In genomic region chr15:89912674-89913396, GRCh38 we compare ENCODE assay signal across 8 cellular contexts. TPM values are rescaled to one million over a fixed set of nuclear protein-coding genes. Genes with fewer than 3 reads are reported as not detected.
DNase-seq lines count a peak whose midpoint lies in the region; ATAC-seq and TF ChIP-seq lines count a peak whose summit lies in the region.

Gene ARPIN (minus strand): TSS chr15:89912952. CDS start chr15:89912835, 117 bp downstream.

- H3K9ac ChIP-seq in muscle layer of colon (ENCODE audit: low read length) = peak within 1 kb of the TSS; percentile 50

- ATAC-seq in HG03139 (IDR thresholded peaks at IDR 0.05; ENCODE audit: unreplicated experiment) = no peak

- no peaks in the 10 kb centered on the region for H3K9me3 ChIP-seq in muscle layer of colon (ENCODE audit: low read length)

- H3K27ac ChIP-seq in VCaP (peak within 1 kb of the TSS; percentile 98), muscle layer of colon (ENCODE audit: low read depth, low read length) (peak within 1 kb of the TSS; percentile 50), urinary bladder (ENCODE audit: low read depth) (peak within 1 kb of the TSS; percentile 48)

- no peaks in the 10 kb centered on the region for H3K27me3 ChIP-seq in muscle layer of colon (ENCODE audit: control insufficient read depth in 1 of 2, insufficient read depth in 2 of 2, low read length in 2 of 2)

- peak; percentile 24 for DNase-seq in stimulated activated CD4-positive, alpha-beta T cell treated with anti-CD3 and anti-CD28 coated beads, Interleukin-15, amount 100 ng/mL, for 24 hours
- DNase-seq in stimulated activated CD4-positive, alpha-beta T cell treated with anti-CD3 and anti-CD28 coated beads, Interleukin-4, amount 100 ng/mL, for 1 hour = no peak
- DNase-seq in fibroblast of mammary gland (ENCODE audit: low read depth) = peak; percentile 31
- no peak for DNase-seq in activated effector memory CD4-positive, alpha-beta T cell treated with anti-CD3 and anti-CD28 coated beads, Interleukin-2, amount 50 U/mL, for 16 hours

- TF ChIP-seq CTCF in VCaP (conservative IDR thresholded peaks at IDR 0.05) = no peak
- TF ChIP-seq CTCF in fibroblast of mammary gland (conservative IDR thresholded peaks at IDR 0.05; ENCODE audit: control insufficient read depth, insufficient read depth, low read depth, low read length) = no peak

- peaks cover 21% of the 10 kb centered on the region for H3K36me3 ChIP-seq in muscle layer of colon (ENCODE audit: insufficient read depth, low read length)
- no peaks in the 10 kb centered on the region for H3K36me3 ChIP-seq in urinary bladder (ENCODE audit: insufficient read depth)

- H3K4me1 ChIP-seq in muscle layer of colon (ENCODE audit: insufficient read depth, low read length) = peaks cover 16% of the 10 kb centered on the region
- no peaks in the 10 kb centered on the region for H3K4me1 ChIP-seq in urinary bladder (ENCODE audit: insufficient read depth)

- 6% methylated on average over 57 of the region's 57 CpGs for WGBS in urinary bladder

- H3K4me3 ChIP-seq in fibroblast of mammary gland (ENCODE audit: control insufficient read depth, low read depth, low read length) (peak within 1 kb of the TSS; percentile 69), muscle layer of colon (ENCODE audit: low read depth in 1 of 2, low read length in 2 of 2) (peak within 1 kb of the TSS; percentile 56 to 72), urinary bladder (ENCODE audit: low read depth, low read length) (peak within 1 kb of the TSS; percentile 92)

RNA-seq across cellular contexts. Expression of gene ARPIN, which starts in this region (rescaled TPM):
- total RNA-seq in urinary bladder = 18.9 TPM
- polyA plus RNA-seq in urinary bladder = 17.5 TPM

Comparison
In these comparisons a context has a peak if more than half of its experiments do, and no peak if none do; other contexts are left out.
1. DNase-seq: peak in stimulated activated CD4-positive, alpha-beta T cell treated with anti-CD3 and anti-CD28 coated beads, Interleukin-15, amount 100 ng/mL, for 24 hours (single experiment) and fibroblast of mammary gland (single experiment); none in stimulated activated CD4-positive, alpha-beta T cell treated with anti-CD3 and anti-CD28 coated beads, Interleukin-4, amount 100 ng/mL, for 1 hour (single experiment) and activated effector memory CD4-positive, alpha-beta T cell treated with anti-CD3 and anti-CD28 coated beads, Interleukin-2, amount 50 U/mL, for 16 hours (single experiment).
2. H3K27ac ChIP-seq: peak in every context shown above with its lines; median percentile 98 in VCaP; 50 in muscle layer of colon; 48 in urinary bladder.
3. Peak in every context shown above with its lines, with median percentiles within 50 percentile points of each other: H3K4me3 ChIP-seq.